In genomic region chr1:63859480-63860275, GRCh38 we compare ENCODE assay signal across 25 cellular contexts.
DNase-seq lines count a peak whose midpoint lies in the region; ATAC-seq, FAIRE-seq and TF ChIP-seq lines count a peak whose summit lies in the region.
"Had no signal": no experiment of that assay in that cellular context is flagged by ENCODE, and none has a peak within 500 bp of the region (broad histone marks: within the 10 kb centered on the region; RNA-seq: fewer than 3 reads in every experiment).

No MANE protein-coding gene starts in this region.

- H3K36me3 Mint-ChIP-seq in MCF 10A (ENCODE audit: insufficient read depth, unreplicated experiment) = peaks cover 9% of the 10 kb centered on the region
- H3K36me3 Mint-ChIP-seq: CD8-positive, alpha-beta memory T cell had no signal

- H3K79me2 ChIP-seq in smooth muscle cell (ENCODE audit: low read depth) = peaks cover 8% of the 10 kb centered on the region

- no peak for TF ChIP-seq POLR2A in breast epithelium (IDR thresholded peaks at IDR 0.05)

- H3K27me3 Mint-ChIP-seq in MCF 10A (ENCODE audit: insufficient read depth, unreplicated experiment) = no peaks in the 10 kb centered on the region

- H3K9ac ChIP-seq in smooth muscle cell (ENCODE audit: low read depth) = no peak overlapping the region

- CTCF ChIA-PET in MCF 10A (lab: Yijun Ruan, JAX) = interaction anchor here (0.7 to 1.5 kb wide), 4 partner anchors 10 to 88 kb away, joined by 3 read pairs; no protein-coding TSS in a partner anchor

- no peaks in the 10 kb centered on the region for H3K36me3 ChIP-seq in breast epithelium
- H3K36me3 ChIP-seq in bronchial epithelial cell (ENCODE audit: control insufficient read depth, insufficient read depth, low read length) = no peaks in the 10 kb centered on the region
- H3K36me3 ChIP-seq in smooth muscle cell (ENCODE audit: low read depth) = no peaks in the 10 kb centered on the region
- H3K36me3 ChIP-seq in BE2C = no peaks in the 10 kb centered on the region
- H3K36me3 ChIP-seq: Peyer's patch had no signal

- H3K4me3 ChIP-seq in breast epithelium = no peak overlapping the region
- H3K4me3 ChIP-seq in bronchial epithelial cell (ENCODE audit: low read depth, low read length) = no peak overlapping the region
- no peak overlapping the region for H3K4me3 ChIP-seq in smooth muscle cell
- H3K4me3 ChIP-seq in BE2C (ENCODE audit: low read depth, low read length) = no peak overlapping the region
- H3K4me3 ChIP-seq: Peyer's patch had no signal

- DNase-seq in MCF 10A (ENCODE audit: unreplicated experiment) = peak; percentile 36
- no peak for DNase-seq in breast epithelium (ENCODE audit: low spot score in 2 of 2)
- DNase-seq in bronchial epithelial cell (ENCODE audit: low read depth) = peak; percentile 83
- DNase-seq in foreskin keratinocyte = peak; percentile 42 to 73
- DNase-seq in smooth muscle cell (lab: John Stamatoyannopoulos, UW; ENCODE audit: unreplicated experiment) = no peak
- DNase-seq in RPMI8226 = no peak
- DNase-seq in BE2C = no peak
- DNase-seq: 8988T; C1 segment of cervical spinal cord; Calu3; CD8-positive, alpha-beta memory T cell; DMS53; GDM1; GOT3; Karpas-422; NCI-H1048; NCI-H1417 treated with DMSO at 0.1 percent for 48 hours; NCI-H1930; NCI-H2227 treated with DMSO at 0.1 percent for 48 hours; NCI-H510A treated with DMSO at 0.1 percent for 48 hours; Peyer's patch; Right ventricle myocardium superior had no signal

- no peak overlapping the region for H3K4me3 Mint-ChIP-seq in MCF 10A (ENCODE audit: unreplicated experiment)
- H3K4me3 Mint-ChIP-seq: CD8-positive, alpha-beta memory T cell had no signal

- intact Hi-C loops in MCF 10A (cut with micrococcal nuclease) = no loop called here
- intact Hi-C loops in breast epithelium (cut with DNase I; ENCODE audit: low total_unique reads) = loop anchor here (10.0 kb wide), 1 partner anchor 795 kb away; no protein-coding TSS in a partner anchor

- ATAC-seq in foreskin keratinocyte (peak; percentile 64), HG02798 (IDR thresholded peaks at IDR 0.05; ENCODE audit: poor library complexity, unreplicated experiment) (no peak)
- ATAC-seq: HCT116 had no signal

- no peak overlapping the region for H3K4me2 ChIP-seq in smooth muscle cell

- H3F3A ChIP-seq in smooth muscle cell (ENCODE audit: low read depth) = no peaks in the 10 kb centered on the region

- POLR2A ChIA-PET in MCF 10A (lab: Yijun Ruan, JAX) = interaction anchor here (0.6 to 2.1 kb wide), 11 partner anchors 10 to 660 kb away, joined by 3 to 6 read pairs (median 4); no protein-coding TSS in a partner anchor

- H3K4me1 ChIP-seq in breast epithelium (no peaks in the 10 kb centered on the region), foreskin keratinocyte (peaks cover 13% of the 10 kb centered on the region), smooth muscle cell (ENCODE audit: low read depth) (peaks cover 35% of the 10 kb centered on the region), BE2C (no peaks in the 10 kb centered on the region; the same call in 1 of the 2 replicates)
- H3K4me1 ChIP-seq: Peyer's patch had no signal

- WGBS in smooth muscle cell (ENCODE audit: low lambda C conversion rate) = 80% methylated on average over 3 of the region's 3 CpGs

- BruUV-seq in MCF 10A (replicated peaks; lab: Mats Ljungman, UMichigan) = no TSS peak

- no peaks in the 10 kb centered on the region for H4K20me1 ChIP-seq in smooth muscle cell (ENCODE audit: low read depth)

- no peak overlapping the region for H3K27ac ChIP-seq in breast epithelium
- H3K27ac ChIP-seq in foreskin keratinocyte = no peak overlapping the region
- H3K27ac ChIP-seq in smooth muscle cell (ENCODE audit: low read depth) = peak overlapping the region; percentile 64
- H3K27ac ChIP-seq: Peyer's patch had no signal

- H3K27me3 ChIP-seq in breast epithelium (no peaks in the 10 kb centered on the region), bronchial epithelial cell (ENCODE audit: control insufficient read depth, insufficient read depth, low read length) (no peaks in the 10 kb centered on the region), foreskin keratinocyte (no peaks in the 10 kb centered on the region), smooth muscle cell (ENCODE audit: low read depth) (no peaks in the 10 kb centered on the region), BE2C (no peaks in the 10 kb centered on the region)
- H3K27me3 ChIP-seq: Peyer's patch had no signal

- H3K4me1 Mint-ChIP-seq in MCF 10A (ENCODE audit: insufficient read depth, unreplicated experiment) = peaks cover 7% of the 10 kb centered on the region
- H3K4me1 Mint-ChIP-seq: CD8-positive, alpha-beta memory T cell had no signal

- H3K27ac Mint-ChIP-seq in MCF 10A (ENCODE audit: low read depth, unreplicated experiment) = peak overlapping the region; percentile 31
- H3K27ac Mint-ChIP-seq: CD8-positive, alpha-beta memory T cell had no signal

- H3K9me3 Mint-ChIP-seq in MCF 10A (ENCODE audit: unreplicated experiment) = no peaks in the 10 kb centered on the region

- TF ChIP-seq CTCF in MCF 10A (IDR thresholded peaks at IDR 0.05; ENCODE audit: unreplicated experiment) = no peak
- no peak for TF ChIP-seq CTCF in breast epithelium (IDR thresholded peaks at IDR 0.05)
- TF ChIP-seq CTCF in bronchial epithelial cell (IDR thresholded peaks at IDR 0.05; ENCODE audit: insufficient read depth, low read length, severe bottlenecking) = no peak
- TF ChIP-seq CTCF in foreskin keratinocyte (conservative IDR thresholded peaks at IDR 0.05) = no peak
- TF ChIP-seq CTCF in smooth muscle cell (IDR thresholded peaks at IDR 0.05; ENCODE audit: borderline replicate concordance, insufficient read depth, poor library complexity, severe bottlenecking) = no peak
- TF ChIP-seq CTCF in BE2C (IDR thresholded peaks at IDR 0.05; ENCODE audit: low read depth, low read length) = no peak

- no peak for FAIRE-seq in bronchial epithelial cell (lab: Jason Lieb, UNC)
- FAIRE-seq: GM18507 had no signal

- H2AFZ ChIP-seq in smooth muscle cell (ENCODE audit: low read depth) = no peak overlapping the region

- H3K9me3 ChIP-seq in breast epithelium (peaks cover 0 to 8% of the 10 kb centered on the region in 2 donors), smooth muscle cell (replicated peaks; ENCODE audit: low read depth) (no peaks in the 10 kb centered on the region), BE2C (no peaks in the 10 kb centered on the region)
- H3K9me3 ChIP-seq: Peyer's patch had no signal

Comparison
In these comparisons a context has a peak if more than half of its experiments do, and no peak if none do; other contexts are left out.
1. DNase-seq: peak in MCF 10A (single experiment), bronchial epithelial cell (single experiment) and foreskin keratinocyte (2 of 2); none in breast epithelium (0 of 2), smooth muscle cell (single experiment), RPMI8226 (single experiment) and BE2C (single experiment).